ENCODE assay signal across 13 cellular contexts in genomic region chr4:145623831-145624230, GRCh38. TPM values are rescaled to one million over a fixed set of nuclear protein-coding genes. Genes with fewer than 3 reads are reported as not detected.
DNase-seq lines count a peak whose midpoint lies in the region; ATAC-seq and TF ChIP-seq lines count a peak whose summit lies in the region.
"Had no signal": no experiment of that assay in that cellular context is flagged by ENCODE, and none has a peak within 500 bp of the region (broad histone marks: within the 10 kb centered on the region; RNA-seq: fewer than 3 reads in every experiment).

No MANE protein-coding gene starts in this region.

- peak; percentile 66 for DNase-seq in Caki2 (ENCODE audit: low read depth)
- DNase-seq in LHCN-M2 (ENCODE audit: low read depth), result peak; percentile 43
- peak; percentile 4 for DNase-seq in fibroblast of gingiva (ENCODE audit: low read depth)
- no peak for DNase-seq in midbrain (lab: John Stamatoyannopoulos, UW)
- no peak for DNase-seq in GM10266 (ENCODE audit: extremely low spot score)
- no peak for DNase-seq in medulla oblongata (ENCODE audit: extremely low spot score)
- DNase-seq: activated T-cell treated with anti-CD3 and anti-CD28 coated beads for 4 hours, esophagus squamous epithelium, H7, nucleus accumbens, SHP77 treated with DMSO at 0.1 percent for 48 hours had no signal

- ATAC-seq in GM21447 (IDR thresholded peaks at IDR 0.05; ENCODE audit: unreplicated experiment), result peak; percentile 32
- no peak for ATAC-seq in GM19324 (IDR thresholded peaks at IDR 0.05; ENCODE audit: low FRiP score, unreplicated experiment)

- TF ChIP-seq CTCF in GM10266 (IDR thresholded peaks at IDR 0.05; ENCODE audit: control insufficient read depth, insufficient read depth, low read depth, missing control alignments), result no peak

- in situ Hi-C loops in Caki2 (cut with HindIII; ENCODE audit: low pct_unique_long_range_greater_than_20kb, low sequenced_read_pairs), result no loop called here

RNA-seq across cellular contexts. Expression of gene MMAA, which starts 4.6 kb away (rescaled TPM):
- total RNA-seq in Caki2 (2014; rRNA removed; shearing (Covaris generic); ENCODE audit: low replicate concordance), result 5.8 and 7.1 TPM in 2 replicates
- total RNA-seq in LHCN-M2 (2014; rRNA removed), result 5.1 and 6.5 TPM in 2 replicates
- 3.7 TPM for polyA plus RNA-seq in LHCN-M2 (2012)

RNA-seq across cellular contexts. Expression of gene C4orf51, which starts 56.1 kb away (rescaled TPM):
- total RNA-seq in Caki2 (2014; rRNA removed; shearing (Covaris generic); ENCODE audit: low replicate concordance), result not detected in 2 replicates
- not detected in 2 replicates for total RNA-seq in LHCN-M2 (2014; rRNA removed)
- polyA plus RNA-seq in LHCN-M2 (2012), result not detected
- total RNA-seq: esophagus squamous epithelium had no signal

Comparison
In these comparisons a context has a peak if more than half of its experiments do, and no peak if none do; other contexts are left out.
1. DNase-seq: peak in Caki2 (single experiment), LHCN-M2 (single experiment) and fibroblast of gingiva (single experiment); none in midbrain (single experiment), GM10266 (single experiment) and medulla oblongata (single experiment).